Comparison of ENCODE assay signal across 25 cellular contexts in the genomic region with DNA sequence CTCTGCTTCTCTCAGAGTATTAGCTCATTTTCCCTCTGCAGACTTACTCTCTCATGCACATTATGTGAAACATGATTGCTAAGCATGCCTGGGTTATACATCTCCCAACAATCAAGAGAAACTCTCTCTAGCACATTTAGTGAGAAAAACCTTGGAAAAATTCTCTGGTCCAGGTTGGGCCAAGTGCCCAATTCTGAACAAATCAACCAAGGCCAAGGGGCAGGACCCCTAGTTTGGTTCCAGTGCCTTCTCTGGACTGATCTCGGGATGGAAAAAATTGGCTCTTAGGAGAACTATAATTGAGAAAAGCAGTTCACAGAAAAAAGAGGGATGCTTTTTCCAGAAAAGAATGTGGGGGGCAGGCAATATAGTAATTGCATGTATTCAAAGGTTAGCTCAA.
DNase-seq lines count a peak whose midpoint lies in the region; ATAC-seq, FAIRE-seq and TF ChIP-seq lines count a peak whose summit lies in the region.
"Had no signal": no experiment of that assay in that cellular context is flagged by ENCODE, and none has a peak within 500 bp of the region (broad histone marks: within the 10 kb centered on the region; RNA-seq: fewer than 3 reads in every experiment).

No MANE protein-coding gene starts in this region.

- TF ChIP-seq POLR2A in transverse colon (IDR thresholded peaks at IDR 0.05): no peak

- H3K4me1 ChIP-seq in rectal smooth muscle tissue (ENCODE audit: control insufficient read depth, insufficient read depth, low read length): peaks cover 9% of the 10 kb centered on the region
- peaks cover 0 to 5% (median 2%) of the 10 kb centered on the region in 4 donors for H3K4me1 ChIP-seq in transverse colon

- in situ Hi-C loops in transverse colon (cut with MboI; ENCODE audit: low pct_ligation_motif_present in 1 of 4, low pct_unique_long_range_greater_than_20kb in 1 of 4, low sequenced_read_pairs in 3 of 4): loop anchor here in 1 of 4 donors (25.0 kb wide), 1 partner anchor 170 kb away; no protein-coding TSS in a partner anchor

- H3K27ac Mint-ChIP-seq in mesothelial cell of epicardium: peak overlapping the region; percentile 32
- H3K27ac Mint-ChIP-seq in CD4-positive, alpha-beta T cell: no peak overlapping the region
- no peak overlapping the region for H3K27ac Mint-ChIP-seq in activated CD4-positive, alpha-beta T cell treated with anti-CD3 and anti-CD28 coated beads, Interleukin-2, amount 10 ng/mL, durations not matched to agents 24 days and 14 days
- H3K27ac Mint-ChIP-seq: B cell had no signal

- TF ChIP-seq CTCF in mesothelial cell of epicardium (IDR thresholded peaks at IDR 0.05; ENCODE audit: unreplicated experiment) (no peak), transverse colon (IDR thresholded peaks at IDR 0.05) (no peak)
- no peak for TF ChIP-seq CTCF in CD4-positive, alpha-beta T cell (IDR thresholded peaks at IDR 0.05)

- H3K27ac ChIP-seq in rectal smooth muscle tissue (ENCODE audit: low read depth, low read length) (peak overlapping the region; percentile 14), transverse colon (peak overlapping the region in 3 of 4 donors; percentile 5 to 44 (median 10))
- H3K27ac ChIP-seq in CD4-positive, alpha-beta T cell (ENCODE audit: low read depth, low read length): no peak overlapping the region
- H3K27ac ChIP-seq: KMS-11, PC-9, RWPE1 had no signal

- peaks cover 7% of the 10 kb centered on the region for H3K9me3 Mint-ChIP-seq in mesothelial cell of epicardium
- no peaks in the 10 kb centered on the region for H3K9me3 Mint-ChIP-seq in CD4-positive, alpha-beta T cell
- H3K9me3 Mint-ChIP-seq in activated CD4-positive, alpha-beta T cell treated with anti-CD3 and anti-CD28 coated beads, Interleukin-2, amount 10 ng/mL, durations not matched to agents 24 days and 14 days: peaks cover 4% of the 10 kb centered on the region

- no peaks in the 10 kb centered on the region for H3K27me3 Mint-ChIP-seq in mesothelial cell of epicardium (ENCODE audit: low read depth)
- H3K27me3 Mint-ChIP-seq in CD4-positive, alpha-beta T cell: no peaks in the 10 kb centered on the region
- H3K27me3 Mint-ChIP-seq in activated CD4-positive, alpha-beta T cell treated with anti-CD3 and anti-CD28 coated beads, Interleukin-2, amount 10 ng/mL, durations not matched to agents 24 days and 14 days: no peaks in the 10 kb centered on the region
- H3K27me3 Mint-ChIP-seq: B cell had no signal

- DNase-seq in mesothelial cell of epicardium (ENCODE audit: low spot score in 2 of 2, unreplicated experiment in 2 of 2) (no peak), transverse colon (no peak), NCI-H524 treated with DMSO at 0.1 percent for 48 hours (lab: John Stamatoyannopoulos, UW) (no peak), NOMO-1 treated with dmso at 0.1 percent for 144 hours (lab: John Stamatoyannopoulos, UW; ENCODE audit: unreplicated experiment) (no peak)
- DNase-seq in CD4-positive, alpha-beta T cell: no peak
- DNase-seq in activated CD4-positive, alpha-beta T cell treated with anti-CD3 and anti-CD28 coated beads, Interleukin-2, amount 10 ng/mL, durations not matched to agents 24 days and 14 days: no peak
- DNase-seq: EL, GF-D8, HCEC 1CT, IMR-90, NCI-H1092 treated with DMSO at 0.1 percent for 48 hours, NCI-H2029 treated with DMSO at 0.1 percent for 48 hours, NCI-H2171, NCI-H526 treated with DMSO at 0.1 percent for 48 hours, SHP77 treated with DMSO at 0.1 percent for 48 hours, SK-N-SH had no signal

- peak; percentile 25 for FAIRE-seq in TTC549 (lab: Jason Lieb, UNC)
- FAIRE-seq: A204.1, GM19239 had no signal

- H3K27me3 ChIP-seq in rectal smooth muscle tissue (ENCODE audit: control insufficient read depth, insufficient read depth, low read length) (no peaks in the 10 kb centered on the region), transverse colon (no peaks in the 10 kb centered on the region)
- H3K27me3 ChIP-seq in CD4-positive, alpha-beta T cell (ENCODE audit: control insufficient read depth, insufficient read depth, low read length): no peaks in the 10 kb centered on the region

- H3K4me3 ChIP-seq in rectal smooth muscle tissue (ENCODE audit: low read length) (no peak overlapping the region), transverse colon (no peak overlapping the region)
- H3K4me3 ChIP-seq: PC-9 had no signal

- POLR2A ChIA-PET in CD4-positive, alpha-beta T cell (lab: Charles Lee): interaction anchor here (0.8 kb wide), 1 partner anchor 11 kb away, joined by 3 read pairs; no protein-coding TSS in a partner anchor

- ATAC-seq in CD4-positive, alpha-beta T cell (ENCODE audit: poor library complexity): no peak

- no peak for TF ChIP-seq EP300 in transverse colon (IDR thresholded peaks at IDR 0.05; ENCODE audit: low read depth)

- WGBS in transverse colon (ENCODE audit: low coverage in 1 of 2), 2 donors: 80 to 93% methylated on average over 1 of the region's 1 CpG

- H3K36me3 ChIP-seq in rectal smooth muscle tissue (ENCODE audit: control insufficient read depth, insufficient read depth, low read length) (no peaks in the 10 kb centered on the region), transverse colon (no peaks in the 10 kb centered on the region)

- peaks cover 27% of the 10 kb centered on the region for H3K4me1 Mint-ChIP-seq in mesothelial cell of epicardium
- peaks cover 10% of the 10 kb centered on the region for H3K4me1 Mint-ChIP-seq in CD4-positive, alpha-beta T cell (ENCODE audit: low read depth)
- peaks cover 2% of the 10 kb centered on the region for H3K4me1 Mint-ChIP-seq in activated CD4-positive, alpha-beta T cell treated with anti-CD3 and anti-CD28 coated beads, Interleukin-2, amount 10 ng/mL, durations not matched to agents 24 days and 14 days

- CTCF ChIA-PET in CD4-positive, alpha-beta T cell (lab: Charles Lee): no interaction called here

- intact Hi-C loops in transverse colon (cut with DNase I; ENCODE audit: low total_unique reads): no loop called here
- intact Hi-C loops in CD4-positive, alpha-beta T cell (cut with DNase I, micrococcal nuclease): no loop called here
- intact Hi-C loops in activated CD4-positive, alpha-beta T cell treated with anti-CD3 and anti-CD28 coated beads, Interleukin-2, amount 10 ng/mL, durations not matched to agents 24 days and 14 days (cut with micrococcal nuclease): no loop called here

- no peak overlapping the region for H3K9ac ChIP-seq in rectal smooth muscle tissue (ENCODE audit: low read length)
- H3K9ac ChIP-seq: KMS-11, SK-N-SH had no signal

- no peaks in the 10 kb centered on the region for H3K9me3 ChIP-seq in transverse colon
- H3K9me3 ChIP-seq in CD4-positive, alpha-beta T cell (ENCODE audit: control insufficient read depth, low read length): no peaks in the 10 kb centered on the region
- H3K9me3 ChIP-seq: SK-N-SH had no signal

- H3K36me3 Mint-ChIP-seq in mesothelial cell of epicardium: peaks cover 2% of the 10 kb centered on the region
- no peaks in the 10 kb centered on the region for H3K36me3 Mint-ChIP-seq in CD4-positive, alpha-beta T cell (ENCODE audit: low read depth)
- H3K36me3 Mint-ChIP-seq in activated CD4-positive, alpha-beta T cell treated with anti-CD3 and anti-CD28 coated beads, Interleukin-2, amount 10 ng/mL, durations not matched to agents 24 days and 14 days (ENCODE audit: low read depth): no peaks in the 10 kb centered on the region
- H3K36me3 Mint-ChIP-seq: CD14-positive monocyte had no signal

- no peak overlapping the region for H3K4me3 Mint-ChIP-seq in mesothelial cell of epicardium
- H3K4me3 Mint-ChIP-seq in CD4-positive, alpha-beta T cell: no peak overlapping the region
- no peak overlapping the region for H3K4me3 Mint-ChIP-seq in activated CD4-positive, alpha-beta T cell treated with anti-CD3 and anti-CD28 coated beads, Interleukin-2, amount 10 ng/mL, durations not matched to agents 24 days and 14 days
- H3K4me3 Mint-ChIP-seq: B cell, CD14-positive monocyte had no signal
